In genomic region chr6:163529605-163530004, GRCh38 we compare ENCODE assay signal across 14 cellular contexts.
DNase-seq lines count a peak whose midpoint lies in the region; ATAC-seq, FAIRE-seq and TF ChIP-seq lines count a peak whose summit lies in the region.
"Had no signal": no experiment of that assay in that cellular context is flagged by ENCODE, and none has a peak within 500 bp of the region (broad histone marks: within the 10 kb centered on the region; RNA-seq: fewer than 3 reads in every experiment).

No MANE protein-coding gene starts in this region.

- peaks cover 6% of the 10 kb centered on the region for H4K20me1 ChIP-seq in keratinocyte (ENCODE audit: control insufficient read depth, extremely low read depth, insufficient read depth, low read length)

- TF ChIP-seq CTCF in bronchial epithelial cell (IDR thresholded peaks at IDR 0.05; ENCODE audit: insufficient read depth, low read length, severe bottlenecking) = no peak
- no peak for TF ChIP-seq CTCF in keratinocyte (optimal IDR thresholded peaks at IDR 0.05 in 1 of 3, IDR thresholded peaks at IDR 0.05 in 1 of 3, conservative IDR thresholded peaks at IDR 0.05 in 1 of 3; ENCODE audit: extremely low read depth in 1 of 3, insufficient read depth in 2 of 3, low read length in 3 of 3)

- intact Hi-C loops in posterior cingulate gyrus (cut with DNase I) = no loop called here

- dilution Hi-C loops in keratinocyte (cut with MboI; ENCODE audit: extremely low pct_ligation_motif_present, low sequenced_read_pairs) = no loop called here

- H3K9me1 ChIP-seq in keratinocyte (ENCODE audit: control insufficient read depth, extremely low read depth, insufficient read depth, low read length) = peaks cover 5% of the 10 kb centered on the region

- peak overlapping the region; percentile 27 for H3K27ac ChIP-seq in keratinocyte (ENCODE audit: control insufficient read depth, insufficient read depth, low read length)
- H3K27ac ChIP-seq: thyroid gland had no signal

- peaks cover 90% of the 10 kb centered on the region for H3K79me2 ChIP-seq in keratinocyte (ENCODE audit: control insufficient read depth, insufficient read depth, low read length)

- H3K27me3 ChIP-seq in bronchial epithelial cell (ENCODE audit: control insufficient read depth, insufficient read depth, low read length) = no peaks in the 10 kb centered on the region
- no peaks in the 10 kb centered on the region for H3K27me3 ChIP-seq in keratinocyte (ENCODE audit: control insufficient read depth, extremely low read depth, insufficient read depth, low read length)
- H3K27me3 ChIP-seq: thyroid gland had no signal

- H3K4me1 ChIP-seq in keratinocyte (ENCODE audit: control insufficient read depth, extremely low read depth, insufficient read depth, low read length) = peaks cover 46% of the 10 kb centered on the region

- no peak for ATAC-seq in HG03432 (IDR thresholded peaks at IDR 0.05; ENCODE audit: unreplicated experiment)
- no peak for ATAC-seq in stimulated activated naive CD8-positive, alpha-beta T cell treated with anti-CD3 and anti-CD28 coated beads, Interleukin-15, Interleukin-2, amounts not matched to agents 100 U/mL and 50 U/mL, for 24 hours
- ATAC-seq: natural killer cell had no signal

- H2AFZ ChIP-seq in keratinocyte (ENCODE audit: control insufficient read depth, low read length) = no peak overlapping the region

- H3K9ac ChIP-seq in keratinocyte (ENCODE audit: control insufficient read depth, extremely low read depth, insufficient read depth, low read length) = no peak overlapping the region

- no peak for FAIRE-seq in bronchial epithelial cell (lab: Jason Lieb, UNC)
- peak; percentile 95 for FAIRE-seq in keratinocyte (lab: Jason Lieb, UNC)

- peak overlapping the region; percentile 74 for H3K4me2 ChIP-seq in keratinocyte (ENCODE audit: control insufficient read depth, extremely low read depth, insufficient read depth, low read depth, low read length)

- no peaks in the 10 kb centered on the region for H3K36me3 ChIP-seq in bronchial epithelial cell (ENCODE audit: control insufficient read depth, insufficient read depth, low read length)
- H3K36me3 ChIP-seq in keratinocyte (ENCODE audit: control insufficient read depth in 2 of 2, extremely low read depth in 1 of 2, insufficient read depth in 2 of 2, low read length in 2 of 2) = no peaks in the 10 kb centered on the region
- H3K36me3 ChIP-seq: thyroid gland had no signal

- DNase-seq in A172 (ENCODE audit: low spot score) (peak; percentile 67), HS-27A (ENCODE audit: low read depth) (peak; percentile 89), bronchial epithelial cell (ENCODE audit: low read depth) (peak; percentile 91), keratinocyte (ENCODE audit: low read depth, low spot score) (peak; percentile 26), HuH-7 (ENCODE audit: low spot score) (no peak), posterior cingulate gyrus (no peak)
- DNase-seq in stimulated activated naive CD8-positive, alpha-beta T cell treated with anti-CD3 and anti-CD28 coated beads, Interleukin-15, Interleukin-2, amounts not matched to agents 100 U/mL and 50 U/mL, for 24 hours = no peak
- DNase-seq: AML-193, amygdala, natural killer cell, NCI-H526, T-helper 1 cell, thyroid gland had no signal

- no peak overlapping the region for H3K4me3 ChIP-seq in bronchial epithelial cell (ENCODE audit: low read depth, low read length)
- H3K4me3 ChIP-seq in keratinocyte (ENCODE audit: control insufficient read depth in 2 of 3, extremely low read depth in 1 of 3, insufficient read depth in 2 of 3, low read depth in 1 of 3, low read length in 3 of 3) = peak overlapping the region in 1 of 3 experiments; percentile 49
- H3K4me3 ChIP-seq: thyroid gland had no signal

- no peaks in the 10 kb centered on the region for H3K9me3 ChIP-seq in keratinocyte (ENCODE audit: control insufficient read depth, low read depth, low read length)
- H3K9me3 ChIP-seq: thyroid gland had no signal

Comparison
In these comparisons a context has a peak if more than half of its experiments do, and no peak if none do; other contexts are left out.
1. DNase-seq: peak in A172 (single experiment), HS-27A (single experiment), bronchial epithelial cell (single experiment) and keratinocyte (single experiment); none in HuH-7 (single experiment), posterior cingulate gyrus (0 of 10) and stimulated activated naive CD8-positive, alpha-beta T cell treated with anti-CD3 and anti-CD28 coated beads, Interleukin-15, Interleukin-2, amounts not matched to agents 100 U/mL and 50 U/mL, for 24 hours (single experiment).